Comparison of ENCODE assay signal across 23 cellular contexts in the genomic region with DNA sequence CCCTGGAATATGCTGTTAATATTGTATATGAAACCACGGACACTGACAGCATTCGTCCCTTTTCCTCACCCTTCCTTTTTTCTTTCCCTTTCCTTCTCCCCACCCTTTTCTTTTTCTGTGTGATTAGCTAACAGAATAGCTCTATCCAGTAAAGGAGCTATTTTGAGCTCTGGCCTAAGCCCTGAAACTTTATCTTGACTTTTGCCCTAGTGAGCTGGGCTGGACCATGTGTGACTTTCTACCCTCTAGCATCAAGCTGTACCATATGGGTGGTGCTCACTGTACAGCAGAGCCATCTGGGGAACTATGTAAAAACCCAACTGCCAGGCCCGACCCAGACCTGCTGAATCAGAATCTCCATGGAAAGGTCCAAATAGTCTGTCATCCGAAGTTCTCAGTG.
"Had no signal": no experiment of that assay in that cellular context is flagged by ENCODE, and none has a peak within 500 bp of the region (broad histone marks: within the 10 kb centered on the region; RNA-seq: fewer than 3 reads in every experiment).

No MANE protein-coding gene starts in this region.

- H3K9me3 ChIP-seq: SJSA1 had no signal

- H3K36me3 Mint-ChIP-seq: activated CD8-positive, alpha-beta memory T cell treated with anti-CD3 and anti-CD28 coated beads, Interleukin-2, amount 10 ng/mL, durations not matched to agents 7 days and 5 days; activated naive CD4-positive, alpha-beta T cell treated with anti-CD3 and anti-CD28 coated beads, Interleukin-2, amount 50 U/mL, for 72 hours; brain had no signal

- H3K27me3 ChIP-seq: SJSA1 had no signal

- DNase-seq: activated CD4-positive, alpha-beta T cell treated with anti-CD3 and anti-CD28 coated beads for 48 hours; activated CD4-positive, alpha-beta T cell treated with anti-CD3 and anti-CD28 coated beads, Interleukin-2, amount 50 U/mL, for 4 hours; activated CD4-positive, CD25-positive, alpha-beta regulatory T cell treated with anti-CD3 and anti-CD28 coated beads, Interleukin-2, amount 50 U/mL, for 72 hours; activated CD8-positive, alpha-beta memory T cell treated with anti-CD3 and anti-CD28 coated beads, Interleukin-2, amount 10 ng/mL, durations not matched to agents 7 days and 5 days; activated effector memory CD4-positive, alpha-beta T cell treated with anti-CD3 and anti-CD28 coated beads, Interleukin-2, amount 50 U/mL, for 16 hours; activated naive CD4-positive, alpha-beta T cell treated with Interleukin-2 at 50 U/mL for 16 hours; activated naive CD8-positive, alpha-beta T cell treated with anti-CD3 and anti-CD28 coated beads, Interleukin-2, amount 50 U/mL, for 24 hours; activated T-cell treated with anti-CD3 and anti-CD28 coated beads, Interleukin-2, amount 50 U/mL, for 4 hours; amygdala; IMR-90; KG1; NCI-H1105; NCI-H1436 treated with DMSO at 0.1 percent for 48 hours; NCI-H187; NCI-H2081; NCI-H510A treated with DMSO at 0.1 percent for 48 hours; NK-92 treated with Interleukin-12 subunit alpha and Interleukin-12 subunit beta, amount 100 ng/mL, for 24 hours; RPMI8226; SHP77 had no signal

- H3K9me3 Mint-ChIP-seq: activated naive CD4-positive, alpha-beta T cell treated with anti-CD3 and anti-CD28 coated beads, Interleukin-2, amount 50 U/mL, for 72 hours; activated naive CD8-positive, alpha-beta T cell treated with anti-CD3 and anti-CD28 coated beads, Interleukin-2, amount 50 U/mL, for 24 hours; activated T-cell treated with anti-CD3 and anti-CD28 coated beads, Interleukin-2, amount 50 U/mL, for 4 hours; T-helper 1 cell treated with Interleukin-12 subunit alpha and Interleukin-12 subunit beta and Interleukin-4 antibody, amounts not matched to agents 30 μg/mL and 1 μg/mL, for 36 hours had no signal

- H3K4me3 ChIP-seq: SJSA1 had no signal

- H3K4me1 Mint-ChIP-seq: activated CD8-positive, alpha-beta memory T cell treated with anti-CD3 and anti-CD28 coated beads, Interleukin-2, amount 10 ng/mL, durations not matched to agents 7 days and 5 days; activated naive CD8-positive, alpha-beta T cell treated with anti-CD3 and anti-CD28 coated beads, Interleukin-2, amount 50 U/mL, for 24 hours had no signal

- H3K4me3 Mint-ChIP-seq: activated CD8-positive, alpha-beta memory T cell treated with anti-CD3 and anti-CD28 coated beads, Interleukin-2, amount 10 ng/mL, durations not matched to agents 7 days and 5 days; activated naive CD8-positive, alpha-beta T cell treated with anti-CD3 and anti-CD28 coated beads, Interleukin-2, amount 50 U/mL, for 24 hours; activated T-cell treated with anti-CD3 and anti-CD28 coated beads, Interleukin-2, amount 50 U/mL, for 4 hours; brain; T-helper 1 cell treated with Interleukin-12 subunit alpha and Interleukin-12 subunit beta and Interleukin-4 antibody, amounts not matched to agents 30 μg/mL and 1 μg/mL, for 36 hours had no signal

- H3K36me3 ChIP-seq: SJSA1 had no signal

- H3K27ac Mint-ChIP-seq: activated CD8-positive, alpha-beta memory T cell treated with anti-CD3 and anti-CD28 coated beads, Interleukin-2, amount 10 ng/mL, durations not matched to agents 7 days and 5 days; activated naive CD4-positive, alpha-beta T cell treated with anti-CD3 and anti-CD28 coated beads, Interleukin-2, amount 50 U/mL, for 72 hours; activated naive CD8-positive, alpha-beta T cell treated with anti-CD3 and anti-CD28 coated beads, Interleukin-2, amount 50 U/mL, for 24 hours; T-helper 1 cell treated with Interleukin-12 subunit alpha and Interleukin-12 subunit beta and Interleukin-4 antibody, amounts not matched to agents 30 μg/mL and 1 μg/mL, for 36 hours had no signal

- H3K4me1 ChIP-seq: SJSA1 had no signal

- H3K27ac ChIP-seq: SJSA1 had no signal
